Comparison of ENCODE assay signal across 17 cellular contexts in the genomic region with DNA sequence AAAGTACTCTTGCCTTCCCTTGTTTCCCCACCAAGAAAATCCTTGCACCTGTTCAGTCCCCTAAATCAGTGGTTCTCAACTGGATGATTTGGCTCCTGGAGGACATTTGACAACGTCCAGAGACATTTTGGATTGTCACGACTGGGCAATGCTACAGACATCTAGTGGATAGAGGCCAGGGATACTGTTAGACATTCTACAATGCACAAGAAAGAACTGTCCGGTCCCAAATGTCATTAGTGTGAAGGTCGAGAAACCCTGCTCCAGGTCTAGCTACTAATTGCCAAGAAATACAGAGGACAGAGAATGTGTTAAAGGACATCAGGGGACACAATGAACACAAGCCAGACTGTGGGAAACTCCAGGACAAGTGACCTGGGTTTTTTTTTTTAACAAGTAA. TPM values are rescaled to one million over a fixed set of nuclear protein-coding genes. Genes with fewer than 3 reads are reported as not detected.
A peak's percentile ranks its signal among the peaks of the same experiment; 100 is the strongest.
DNase-seq lines count a peak whose midpoint lies in the region; FAIRE-seq and TF ChIP-seq lines count a peak whose summit lies in the region.
"Had no signal": no experiment of that assay in that cellular context is flagged by ENCODE, and none has a peak within 500 bp of the region (broad histone marks: within the 10 kb centered on the region; RNA-seq: fewer than 3 reads in every experiment).

No MANE protein-coding gene starts in this region.

- no peak overlapping the region for H4K8ac ChIP-seq in H1 (ENCODE audit: extremely low read depth, insufficient read depth, low read length)

- H2AFZ ChIP-seq in mammary epithelial cell (ENCODE audit: low read depth, low read length) (no peak overlapping the region), H1 (ENCODE audit: low read length) (no peak overlapping the region), neural progenitor cell (replicated peaks) (no peak overlapping the region)
- H2AFZ ChIP-seq: GM23338 had no signal

- no peaks in the 10 kb centered on the region for H3K9me3 Mint-ChIP-seq in neural progenitor cell
- H3K9me3 Mint-ChIP-seq: CD8-positive, alpha-beta memory T cell; GM23338 had no signal

- TF ChIP-seq CTCF in breast epithelium (IDR thresholded peaks at IDR 0.05) (no peak), mammary epithelial cell (conservative IDR thresholded peaks at IDR 0.05 in 1 of 2, IDR thresholded peaks at IDR 0.05 in 1 of 2; ENCODE audit: extremely low read depth in 1 of 2, insufficient read depth in 1 of 2, low read depth in 1 of 2, low read length in 2 of 2) (no peak), H1 (IDR thresholded peaks at IDR 0.05; ENCODE audit: control extremely low read depth in 1 of 3, insufficient read depth in 1 of 3, low read depth in 1 of 3, low read length in 3 of 3) (no peak), neural progenitor cell (IDR thresholded peaks at IDR 0.05) (no peak), GM10266 (IDR thresholded peaks at IDR 0.05; ENCODE audit: control insufficient read depth, insufficient read depth, low read depth, missing control alignments) (no peak), WERI-Rb-1 (IDR thresholded peaks at IDR 0.05; ENCODE audit: low read depth, low read length) (no peak)

- peak overlapping the region; percentile 31 to 79 for H3K27ac ChIP-seq in breast epithelium
- H3K27ac ChIP-seq in mammary epithelial cell (ENCODE audit: insufficient read depth, low read depth, low read length) = no peak overlapping the region
- H3K27ac ChIP-seq in H1 (ENCODE audit: low read depth, low read length) = no peak overlapping the region
- H3K27ac ChIP-seq in neural progenitor cell = peak overlapping the region; percentile 96
- peak overlapping the region; percentile 84 for H3K27ac ChIP-seq in substantia nigra (ENCODE audit: low read depth, low read length, poor library complexity, severe bottlenecking)
- H3K27ac ChIP-seq in WERI-Rb-1 = no peak overlapping the region
- H3K27ac ChIP-seq: 22Rv1, BLaER1 had no signal

- CTCF ChIA-PET in mammary epithelial cell (lab: Charles Lee; ENCODE audit: low non-redundant PET) = interaction anchor here (0.7 kb wide), 1 partner anchor 879 kb away, joined by 6 read pairs; no protein-coding TSS in a partner anchor
- CTCF ChIA-PET in H1 (lab: Charles Lee; ENCODE audit: partially characterized antibody) = no interaction called here

- H4K20me1 ChIP-seq in mammary epithelial cell (ENCODE audit: insufficient read depth, low read length) (no peaks in the 10 kb centered on the region), H1 (replicated peaks in 1 of 2; ENCODE audit: control insufficient read depth in 1 of 2, insufficient read depth in 2 of 2, low read length in 2 of 2) (no peaks in the 10 kb centered on the region), neural progenitor cell (ENCODE audit: low read depth) (peaks cover 28% of the 10 kb centered on the region)
- H4K20me1 ChIP-seq: BLaER1 had no signal

- POLR2A ChIA-PET in H1 (lab: Charles Lee; ENCODE audit: partially characterized antibody) = no interaction called here

- FAIRE-seq in H1 (lab: Jason Lieb, UNC) = no peak

- H2BK120ac ChIP-seq in H1 (replicated peaks; ENCODE audit: low read depth, low read length) = peak overlapping the region; percentile 47

- TF ChIP-seq POLR2A in breast epithelium (IDR thresholded peaks at IDR 0.05) = no peak
- TF ChIP-seq POLR2A in H1 (IDR thresholded peaks at IDR 0.05; ENCODE audit: control extremely low read depth in 1 of 2, low read depth in 2 of 2, low read length in 2 of 2) = no peak

- no peak overlapping the region for H3K9ac ChIP-seq in mammary epithelial cell (ENCODE audit: insufficient read depth, low read length)
- H3K9ac ChIP-seq in H1 (replicated peaks in 1 of 4; ENCODE audit: extremely low read depth in 1 of 4, low read depth in 3 of 4, low read length in 3 of 4) = no peak overlapping the region
- no peak overlapping the region for H3K9ac ChIP-seq in neural progenitor cell
- H3K9ac ChIP-seq: BLaER1 had no signal

- no peak overlapping the region for H3K27ac Mint-ChIP-seq in neural progenitor cell
- H3K27ac Mint-ChIP-seq: CD8-positive, alpha-beta memory T cell; GM23338 had no signal

- H3K79me2 ChIP-seq in mammary epithelial cell (ENCODE audit: insufficient read depth, low read length) = no peaks in the 10 kb centered on the region
- no peaks in the 10 kb centered on the region for H3K79me2 ChIP-seq in H1 (ENCODE audit: control insufficient read depth in 1 of 2, insufficient read depth in 2 of 2, low read length in 2 of 2)
- peaks cover 44% of the 10 kb centered on the region for H3K79me2 ChIP-seq in neural progenitor cell (ENCODE audit: low read depth)

- no peak overlapping the region for H3K4me3 Mint-ChIP-seq in neural progenitor cell
- H3K4me3 Mint-ChIP-seq: CD8-positive, alpha-beta memory T cell; GM23338; H9 had no signal

- H2BK15ac ChIP-seq in H1 (ENCODE audit: low read length) = no peak overlapping the region

- H3K4me2 ChIP-seq in mammary epithelial cell (ENCODE audit: insufficient read depth, low read depth, low read length) (no peak overlapping the region), H1 (ENCODE audit: insufficient read depth in 1 of 2, low read depth in 2 of 2, low read length in 2 of 2) (no peak overlapping the region), neural progenitor cell (peak overlapping the region; percentile 80)
- H3K4me2 ChIP-seq: BLaER1, GM23338 had no signal

- H3K27me3 Mint-ChIP-seq in neural progenitor cell (ENCODE audit: insufficient read depth, low read depth) = no peaks in the 10 kb centered on the region

- H3K56ac ChIP-seq in H1 (replicated peaks; ENCODE audit: insufficient read length, low read depth, low read length) = no peak overlapping the region

- intact Hi-C loops in breast epithelium (cut with DNase I; ENCODE audit: low total_unique reads) (no loop called here), mammary epithelial cell (cut with micrococcal nuclease) (no loop called here)

- no TSS peak for BruUV-seq in mammary epithelial cell (replicated peaks; lab: Mats Ljungman, UMichigan)

- no peak overlapping the region for H3K4ac ChIP-seq in H1 (replicated peaks; ENCODE audit: insufficient read length, low read depth, low read length)

- H2BK12ac ChIP-seq in H1 (ENCODE audit: low read depth, low read length) = no peak overlapping the region

- no peaks in the 10 kb centered on the region for H3K36me3 ChIP-seq in breast epithelium
- no peaks in the 10 kb centered on the region for H3K36me3 ChIP-seq in mammary epithelial cell (ENCODE audit: insufficient read depth, low read length)
- H3K36me3 ChIP-seq in H1 (ENCODE audit: control insufficient read depth in 2 of 4, insufficient read depth in 4 of 4, low read length in 3 of 4) = no peaks in the 10 kb centered on the region
- H3K36me3 ChIP-seq in neural progenitor cell = peaks cover 24% of the 10 kb centered on the region
- H3K36me3 ChIP-seq in WERI-Rb-1 = no peaks in the 10 kb centered on the region
- H3K36me3 ChIP-seq: BLaER1 had no signal

- DNase-seq in breast epithelium (ENCODE audit: low spot score in 2 of 2) = no peak
- DNase-seq in mammary epithelial cell = no peak
- no peak for DNase-seq in H1 (ENCODE audit: low read depth in 1 of 2, low spot score in 2 of 2)
- peak; percentile 46 for DNase-seq in neural progenitor cell (ENCODE audit: low spot score)
- DNase-seq in substantia nigra (lab: John Stamatoyannopoulos, UW) = peak in 4 of 49 donors; percentile 3 to 21 (median 9)
- no peak for DNase-seq in GM10266 (ENCODE audit: extremely low spot score)
- no peak for DNase-seq in stimulated activated CD4-positive, alpha-beta T cell treated with anti-CD3 and anti-CD28 coated beads, Interleukin-2, amount 100 ng/mL, for 24 hours
- no peak for DNase-seq in WERI-Rb-1
- DNase-seq: Caco-2; CD8-positive, alpha-beta memory T cell; DMS53; GF-D8; H9 had no signal

- in situ Hi-C loops in mammary epithelial cell (cut with MboI; ENCODE audit: low sequenced_read_pairs in 2 of 2) = no loop called here

- no peak for TF ChIP-seq EP300 in H1 (IDR thresholded peaks at IDR 0.05; ENCODE audit: borderline replicate concordance in 1 of 2, low read depth in 2 of 2, low read length in 2 of 2)

- H3K4me1 ChIP-seq in breast epithelium (no peaks in the 10 kb centered on the region), mammary epithelial cell (ENCODE audit: insufficient read depth, low read length) (no peaks in the 10 kb centered on the region), H1 (replicated peaks in 1 of 4; ENCODE audit: control insufficient read depth in 3 of 4, insufficient read depth in 4 of 4, low read length in 3 of 4) (peaks cover 0 to 6% (median 5%) of the 10 kb centered on the region in 4 experiments; a peak in 6 of 7 replicates), neural progenitor cell (peaks cover 68% of the 10 kb centered on the region)

- H2BK20ac ChIP-seq in H1 (ENCODE audit: low read length) = no peak overlapping the region

- H3K79me1 ChIP-seq in H1 (ENCODE audit: low read depth, low read length) = no peaks in the 10 kb centered on the region

- H3K14ac ChIP-seq in H1 (ENCODE audit: insufficient read length) = no peak overlapping the region

- no peaks in the 10 kb centered on the region for H3K23me2 ChIP-seq in H1 (ENCODE audit: low read depth, low read length)

- H2AK5ac ChIP-seq in H1 (ENCODE audit: low read depth, low read length) = no peak overlapping the region

- WGBS in mammary epithelial cell (ENCODE audit: low coverage, missing lambda C conversion rate) = 29% methylated on average over 2 of the region's 4 CpGs
- whole genome bisulfite sequencing in H1 (ENCODE audit: extremely low coverage in 1 of 2, insufficient coverage in 1 of 2, insufficient read length in 1 of 2, insufficient replicate concordance in 2 of 2, low coverage in 1 of 2, low lambda C conversion rate in 2 of 2, missing lambda C conversion rate in 1 of 2), 2 experiments = 91% methylated on average over 4 of the region's 4 CpGs; no CpG with 5 or more reads in 1 of the 2 experiments

- H4K5ac ChIP-seq in H1 (ENCODE audit: insufficient read length, low read depth, low read length) = no peak overlapping the region

- H3K23ac ChIP-seq in H1 (ENCODE audit: insufficient read length) = no peak overlapping the region

- dilution Hi-C loops in mammary epithelial cell (cut with HindIII; ENCODE audit: low sequenced_read_pairs) = no loop called here

- H3K4me1 Mint-ChIP-seq in neural progenitor cell = peaks cover 46% of the 10 kb centered on the region
- H3K4me1 Mint-ChIP-seq: CD8-positive, alpha-beta memory T cell had no signal

- H4K91ac ChIP-seq in H1 (replicated peaks; ENCODE audit: insufficient read length, low read length) = no peak overlapping the region

- H3K18ac ChIP-seq in H1 (ENCODE audit: extremely low read depth, low read length) = no peak overlapping the region

- no peak overlapping the region for H3K4me3 ChIP-seq in breast epithelium
- H3K4me3 ChIP-seq in mammary epithelial cell (replicated peaks in 1 of 3; ENCODE audit: insufficient read depth in 1 of 3, low read depth in 2 of 3, low read length in 3 of 3) = no peak overlapping the region
- H3K4me3 ChIP-seq in H1 (ENCODE audit: extremely low read depth in 1 of 4, insufficient read depth in 2 of 4, low read depth in 3 of 4, low read length in 4 of 4) = no peak overlapping the region
- H3K4me3 ChIP-seq in neural progenitor cell = no peak overlapping the region
- no peak overlapping the region for H3K4me3 ChIP-seq in WERI-Rb-1 (ENCODE audit: low read depth, low read length)
- H3K4me3 ChIP-seq: BLaER1, GM23338 had no signal

- H2BK5ac ChIP-seq in H1 (ENCODE audit: low read depth, low read length) = no peak overlapping the region

- H3F3A ChIP-seq in neural progenitor cell (ENCODE audit: low read depth) = peaks cover 63% of the 10 kb centered on the region

- peaks cover 16% of the 10 kb centered on the region for H3K36me3 Mint-ChIP-seq in neural progenitor cell
- H3K36me3 Mint-ChIP-seq: CD8-positive, alpha-beta memory T cell had no signal

- H3K27me3 ChIP-seq in breast epithelium (no peaks in the 10 kb centered on the region), mammary epithelial cell (ENCODE audit: insufficient read depth, low read length) (peaks cover 2% of the 10 kb centered on the region), H1 (replicated peaks in 1 of 4; ENCODE audit: control insufficient read depth in 3 of 4, extremely low read depth in 1 of 4, insufficient read depth in 3 of 4, low read length in 3 of 4) (no peaks in the 10 kb centered on the region), neural progenitor cell (no peaks in the 10 kb centered on the region), WERI-Rb-1 (ENCODE audit: insufficient read depth, low read depth, severe bottlenecking) (peaks cover 7% of the 10 kb centered on the region)
- H3K27me3 ChIP-seq: BLaER1 had no signal

- TF ChIP-seq RAD21 in H1 (IDR thresholded peaks at IDR 0.05 in 1 of 2, conservative IDR thresholded peaks at IDR 0.05 in 1 of 2; ENCODE audit: low read depth in 2 of 2, low read length in 2 of 2) = no peak

- H3K9me3 ChIP-seq in breast epithelium (no peaks in the 10 kb centered on the region), mammary epithelial cell (replicated peaks; ENCODE audit: insufficient read depth, low read length) (no peaks in the 10 kb centered on the region), H1 (ENCODE audit: insufficient read depth in 2 of 2, low read depth in 1 of 2, low read length in 1 of 2) (no peaks in the 10 kb centered on the region), neural progenitor cell (ENCODE audit: low read depth) (no peaks in the 10 kb centered on the region), WERI-Rb-1 (ENCODE audit: severe bottlenecking) (no peaks in the 10 kb centered on the region)
- H3K9me3 ChIP-seq: BLaER1, Caco-2 had no signal

RNA-seq across cellular contexts. Expression of a gene that starts 60.0 kb away (rescaled TPM):
- 10 to 100 TPM in 2 of 3 donors, under 1 TPM in 1; under 0.01 to 60.4 (median 19.7) TPM for total RNA-seq in breast epithelium
- not detected for total RNA-seq in mammary epithelial cell
- polyA plus RNA-seq in mammary epithelial cell = under 0.01 TPM
- polyA minus RNA-seq in mammary epithelial cell = 0.93 TPM
- 2.4 and 2.9 TPM in 2 replicates for total RNA-seq in H1 (2021; fragmentation: NEBNext Ultra II Directional; extraction: Animal tissue kit (Norgen Biotek cat#: 25700))
- polyA plus RNA-seq in H1 (2011; rRNA removed) = 2.0 and 2.5 TPM in 2 replicates
- 2.8 TPM for polyA plus RNA-seq in H1 (2011; cell fraction: cytosol; rRNA removed)
- 7.1 TPM for polyA plus RNA-seq in H1 (2011; cell fraction: nucleus; rRNA removed)
- 1.7 to 2.5 TPM (median 2.2 TPM) in 4 replicates for polyA plus RNA-seq in H1 (2012, experiment 1 of 2)
- polyA plus RNA-seq in H1 (2012, experiment 2 of 2) = 0.07 TPM
- 0.65 TPM for polyA plus RNA-seq in H1 (2013, experiment 1 of 2)
- 0.53 TPM for polyA plus RNA-seq in H1 (2013, experiment 2 of 2)
- polyA minus RNA-seq in H1 (2011; rRNA and poly(A)+ RNA removed) = 9.5 and 12.6 TPM in 2 replicates
- 5.4 TPM for polyA minus RNA-seq in H1 (2011; cell fraction: cytosol; rRNA and poly(A)+ RNA removed)
- polyA minus RNA-seq in H1 (2011; cell fraction: nucleus; rRNA and poly(A)+ RNA removed) = 11.8 TPM
- total RNA-seq in neural progenitor cell (ENCODE audit: low replicate concordance) = 143 and 151 TPM in 2 replicates
- total RNA-seq: HT-29 had no signal
- polyA plus RNA-seq: CD8-positive, alpha-beta memory T cell had no signal

Comparison
In these comparisons a context has a peak if more than half of its experiments do, and no peak if none do; other contexts are left out.
1. H3K27ac ChIP-seq: peak in breast epithelium (2 of 2), neural progenitor cell (single experiment) and substantia nigra (single experiment); none in mammary epithelial cell (single experiment), H1 (single experiment) and WERI-Rb-1 (single experiment).